In the genomic region with DNA sequence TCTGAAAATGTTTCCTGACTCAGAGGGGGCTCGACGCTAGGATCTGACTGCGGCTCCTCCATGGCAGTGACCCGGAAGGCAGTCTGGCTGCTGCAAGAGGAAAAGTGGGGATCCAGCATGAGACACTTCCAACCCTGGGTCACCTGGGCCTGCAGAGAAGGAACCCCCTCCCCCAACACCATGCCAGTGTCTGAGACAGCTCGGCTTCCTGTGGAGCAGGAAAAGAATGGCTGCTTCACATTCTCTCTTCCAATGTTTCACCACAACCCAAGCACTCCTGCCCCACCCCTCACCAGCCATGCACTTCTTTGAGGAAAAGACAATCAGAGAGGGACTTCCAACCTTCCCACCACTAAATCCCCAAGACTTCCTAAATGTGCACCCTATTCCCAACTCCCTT, we compare ENCODE assay signal across 17 cellular contexts. TPM values are rescaled to one million over a fixed set of nuclear protein-coding genes. Genes with fewer than 3 reads are reported as not detected.
"Had no signal": no experiment of that assay in that cellular context is flagged by ENCODE, and none has a peak within 500 bp of the region (broad histone marks: within the 10 kb centered on the region; RNA-seq: fewer than 3 reads in every experiment).

No MANE protein-coding gene starts in this region.

- H3K9me3 Mint-ChIP-seq: T-cell had no signal

- H3K4me3 ChIP-seq: pancreas, stomach, vagina had no signal

- DNase-seq: activated CD4-positive, alpha-beta T cell treated with anti-CD3 and anti-CD28 coated beads for 4 hours; activated CD8-positive, alpha-beta memory T cell treated with anti-CD3 and anti-CD28 coated beads for 24 hours; activated naive CD4-positive, alpha-beta T cell treated with anti-CD3 and anti-CD28 coated beads, Interleukin-2, amount 10 ng/mL, durations not matched to agents 7 days and 5 days; amniotic stem cell; brain microvascular endothelial cell; dermis blood vessel endothelial cell; glutamatergic neuron; kidney; pancreas; stimulated activated CD4-positive, alpha-beta T cell treated with anti-CD3 and anti-CD28 coated beads, Interleukin-15, amount 100 ng/mL, for 24 hours; stimulated activated CD4-positive, alpha-beta T cell treated with anti-CD3 and anti-CD28 coated beads, Interleukin-4, amount 100 ng/mL, for 4 hours; stomach; T-cell; T1000 had no signal

- H3K4me1 Mint-ChIP-seq: activated naive CD4-positive, alpha-beta T cell treated with anti-CD3 and anti-CD28 coated beads, Interleukin-2, amount 10 ng/mL, durations not matched to agents 7 days and 5 days had no signal

- H3K27ac ChIP-seq: brain microvascular endothelial cell, pancreas, stomach, vagina, VCaP had no signal

- H3K27me3 Mint-ChIP-seq: activated naive CD4-positive, alpha-beta T cell treated with anti-CD3 and anti-CD28 coated beads, Interleukin-2, amount 10 ng/mL, durations not matched to agents 7 days and 5 days; T-cell had no signal

- H3K4me3 Mint-ChIP-seq: activated naive CD4-positive, alpha-beta T cell treated with anti-CD3 and anti-CD28 coated beads, Interleukin-2, amount 10 ng/mL, durations not matched to agents 7 days and 5 days; neural crest cell; T-cell had no signal

- H3K27me3 ChIP-seq: brain microvascular endothelial cell, pancreas, stomach, vagina had no signal

- H3K27ac Mint-ChIP-seq: activated naive CD4-positive, alpha-beta T cell treated with anti-CD3 and anti-CD28 coated beads, Interleukin-2, amount 10 ng/mL, durations not matched to agents 7 days and 5 days had no signal

- H3K9me3 ChIP-seq: pancreas, vagina had no signal

- H3K4me1 ChIP-seq: pancreas, stomach, vagina had no signal

RNA-seq across cellular contexts. Expression of a gene that starts 25.8 kb away (rescaled TPM):
- total RNA-seq: dermis blood vessel endothelial cell had no signal

RNA-seq across cellular contexts. Expression of a gene that starts 41.0 kb away (rescaled TPM):
- total RNA-seq: dermis blood vessel endothelial cell, T-cell had no signal
